ENCODE assay signal across 2 cellular contexts in genomic region chr3:126473292-126474168, GRCh38.
TF ChIP-seq lines count a peak whose summit lies in the region.

No MANE protein-coding gene starts in this region.

TF ChIP-seq in SK-N-SH, 30 proteins besides CTCF, POLR2A, EP300 and RAD21 (continued from another document):
- TF ChIP-seq POLR2AphosphoS5 (IDR thresholded peaks at IDR 0.05; ENCODE audit: low read depth, low read length) (no peak), PBX3 (IDR thresholded peaks at IDR 0.05) (no peak), USF2 (IDR thresholded peaks at IDR 0.05; ENCODE audit: borderline replicate concordance, low read depth, low read length) (no peak), FOXM1 (IDR thresholded peaks at IDR 0.05; ENCODE audit: low read depth) (no peak), MAX (IDR thresholded peaks at IDR 0.05; ENCODE audit: low read depth) (no peak), NFIC (IDR thresholded peaks at IDR 0.05; ENCODE audit: borderline replicate concordance) (no peak), SIN3A (IDR thresholded peaks at IDR 0.05; ENCODE audit: borderline replicate concordance, low read depth, low read length) (no peak), RFX5 (IDR thresholded peaks at IDR 0.05; ENCODE audit: low read length) (no peak), TCF12 (IDR thresholded peaks at IDR 0.05) (no peak), FOSL2 (IDR thresholded peaks at IDR 0.05; ENCODE audit: borderline replicate concordance, low read depth) (no peak)

TF ChIP-seq in SK-N-SH treated with all-trans-retinoic acid at 6 μM for 48 hours, 23 proteins besides CTCF, POLR2A, EP300 and RAD21 (continued from another document):
- TF ChIP-seq TSHZ2 (CRISPR knock-in tag; IDR thresholded peaks at IDR 0.05): no peak
- no peak for TF ChIP-seq PPARA (CRISPR knock-in tag; IDR thresholded peaks at IDR 0.05; ENCODE audit: borderline replicate concordance)
- TF ChIP-seq ZNF70 (CRISPR knock-in tag; IDR thresholded peaks at IDR 0.05): no peak
- TF ChIP-seq ISL1 (CRISPR knock-in tag; IDR thresholded peaks at IDR 0.05): no peak
- TF ChIP-seq SNAI2 (CRISPR knock-in tag; IDR thresholded peaks at IDR 0.05): no peak
- no peak for TF ChIP-seq GLIS3 (CRISPR knock-in tag; IDR thresholded peaks at IDR 0.05)
- TF ChIP-seq ZNF565 (CRISPR knock-in tag; conservative IDR thresholded peaks at IDR 0.05; ENCODE audit: low read depth): no peak
- no peak for TF ChIP-seq POU6F1 (CRISPR knock-in tag; IDR thresholded peaks at IDR 0.05; ENCODE audit: borderline replicate concordance, low read depth)
- TF ChIP-seq CREB5 (CRISPR knock-in tag; IDR thresholded peaks at IDR 0.05; ENCODE audit: low read depth): no peak
- no peak for TF ChIP-seq ARNTL (CRISPR knock-in tag; IDR thresholded peaks at IDR 0.05; ENCODE audit: borderline replicate concordance, low read depth)
- no peak for TF ChIP-seq CSDC2 (CRISPR knock-in tag; IDR thresholded peaks at IDR 0.05)
- TF ChIP-seq ZC3H10 (CRISPR knock-in tag; IDR thresholded peaks at IDR 0.05): no peak
